In the genomic region with DNA sequence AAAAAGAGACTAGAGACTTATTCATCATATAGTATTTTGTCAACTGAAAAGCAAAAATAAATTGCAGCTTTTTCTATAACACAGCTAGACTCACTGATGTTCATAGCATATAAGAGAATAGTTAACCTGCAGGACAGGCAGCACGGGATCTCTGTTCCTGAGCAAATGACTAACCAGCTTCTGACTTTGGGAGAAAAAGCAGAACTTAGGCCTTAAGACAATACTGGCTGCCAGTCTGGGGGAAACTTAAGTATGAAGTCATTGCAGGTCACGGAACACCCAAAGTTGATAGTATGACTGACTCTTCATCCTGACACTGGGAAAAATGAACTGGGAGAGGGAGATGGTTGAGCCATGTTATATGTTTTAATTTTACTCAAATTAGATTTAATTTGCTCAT, we compare ENCODE assay signal across 12 cellular contexts.
"Had no signal": no experiment of that assay in that cellular context is flagged by ENCODE, and none has a peak within 500 bp of the region (broad histone marks: within the 10 kb centered on the region; RNA-seq: fewer than 3 reads in every experiment).

No MANE protein-coding gene starts in this region.

- ATAC-seq: activated CD8-positive, alpha-beta T cell treated with anti-CD3 and anti-CD28 coated beads for 36 hours; heart left ventricle had no signal

- H3K27ac Mint-ChIP-seq: activated CD8-positive, alpha-beta T cell treated with anti-CD3 and anti-CD28 coated beads for 36 hours; type B pancreatic cell had no signal

- H3K27me3 Mint-ChIP-seq: activated CD8-positive, alpha-beta T cell treated with anti-CD3 and anti-CD28 coated beads for 36 hours had no signal

- DNase-seq: activated CD8-positive, alpha-beta memory T cell treated with anti-CD3 and anti-CD28 coated beads, Interleukin-2, amount 50 U/mL, for 48 hours; activated CD8-positive, alpha-beta T cell treated with anti-CD3 and anti-CD28 coated beads for 36 hours; activated naive CD4-positive, alpha-beta T cell treated with Interleukin-2 at 50 U/mL for 16 hours; effector CD4-positive, alpha-beta T cell; foreskin melanocyte; heart left ventricle; mesenchymal stem cell; ovary; sigmoid colon; stimulated activated naive CD4-positive, alpha-beta T cell treated with Interleukin-2 at 50 U/mL for 16 hours; T-helper 2 cell had no signal

- H3K4me3 Mint-ChIP-seq: activated CD8-positive, alpha-beta T cell treated with anti-CD3 and anti-CD28 coated beads for 36 hours; type B pancreatic cell had no signal

- H3K36me3 Mint-ChIP-seq: type B pancreatic cell had no signal
